8 cellular contexts compared by ENCODE assay signal in genomic region chr5:134371834-134372340, GRCh38. TPM values are rescaled to one million over a fixed set of nuclear protein-coding genes. Genes with fewer than 3 reads are reported as not detected.
A peak's percentile ranks its signal among the peaks of the same experiment; 100 is the strongest.
DNase-seq lines count a peak whose midpoint lies in the region; ATAC-seq, FAIRE-seq and TF ChIP-seq lines count a peak whose summit lies in the region.

No MANE protein-coding gene starts in this region.

- RAD21 ChIA-PET in HCT116 (lab: Charles Lee; ENCODE audit: low non-redundant PET in 1 of 2, low total read pairs in 2 of 2, uncharacterized antibody in 2 of 2, unreplicated experiment in 2 of 2) = no interaction called here

- peak overlapping the region; percentile 72 to 97 for H3K4me3 ChIP-seq in HCT116 (replicated peaks in 1 of 2; ENCODE audit: low read depth in 1 of 2, low read length in 2 of 2)
- H3K4me3 ChIP-seq in tibial nerve = peak overlapping the region; percentile 72 to 98 (median 95)

- H3K36me3 ChIP-seq in HCT116 (ENCODE audit: control insufficient read depth in 1 of 2, insufficient read depth in 2 of 2, low read length in 2 of 2) = peaks cover 0 to 9% of the 10 kb centered on the region in 2 experiments; a peak in 2 of 4 replicates
- peaks cover 0 to 25% (median 0%) of the 10 kb centered on the region in 3 donors for H3K36me3 ChIP-seq in tibial nerve

- DNase-seq in C1 segment of cervical spinal cord (lab: John Stamatoyannopoulos, UW) (peak in 11 of 14 donors; percentile 37 to 78 (median 61)), HCT116 (ENCODE audit: low read depth, low spot score) (no peak), RCC 7860 (ENCODE audit: low spot score) (peak; percentile 23), germinal center (ENCODE audit: low spot score) (peak; percentile 45), neural crest cell (ENCODE audit: low read depth, low spot score) (peak; percentile 48), tibial nerve (ENCODE audit: low spot score in 2 of 2) (peak; percentile 13 to 23), middle frontal gyrus (ENCODE audit: extremely low spot score, low spot score) (no peak)
- DNase-seq in activated naive CD4-positive, alpha-beta T cell treated with anti-CD3 and anti-CD28 coated beads, Interleukin-2, amount 10 ng/mL, durations not matched to agents 7 days and 5 days = peak; percentile 59

- H4K20me1 ChIP-seq in HCT116 (ENCODE audit: insufficient read depth) = no peaks in the 10 kb centered on the region; the same call in 1 of the 2 replicates

- no peak for TF ChIP-seq EP300 in tibial nerve (IDR thresholded peaks at IDR 0.05)

- TF ChIP-seq CTCF in HCT116 (IDR thresholded peaks at IDR 0.05 in 2 of 3, conservative IDR thresholded peaks at IDR 0.05 in 1 of 3; ENCODE audit: borderline replicate concordance in 1 of 3, insufficient read depth in 1 of 3, low read depth in 2 of 3, low read length in 2 of 3) = no peak
- TF ChIP-seq CTCF in neural crest cell (conservative IDR thresholded peaks at IDR 0.05) = no peak
- no peak for TF ChIP-seq CTCF in tibial nerve (IDR thresholded peaks at IDR 0.05)

- intact Hi-C loops in HCT116 (cut with micrococcal nuclease) = loop anchor here (1.0 to 5.0 kb wide), 2 partner anchors 153 to 215 kb away; partner anchors contain the start of gene JADE2

- H2AFZ ChIP-seq in HCT116 (ENCODE audit: low read depth, low read length, poor library complexity, severe bottlenecking) = no peak overlapping the region

- peaks cover 13% of the 10 kb centered on the region for H3K27me3 Mint-ChIP-seq in activated naive CD4-positive, alpha-beta T cell treated with anti-CD3 and anti-CD28 coated beads, Interleukin-2, amount 10 ng/mL, durations not matched to agents 7 days and 5 days
- peaks cover 6% of the 10 kb centered on the region for H3K27me3 Mint-ChIP-seq in neural crest cell (ENCODE audit: low read depth)

- peak; percentile 37 for ATAC-seq in HCT116

- H3K4me3 Mint-ChIP-seq in activated naive CD4-positive, alpha-beta T cell treated with anti-CD3 and anti-CD28 coated beads, Interleukin-2, amount 10 ng/mL, durations not matched to agents 7 days and 5 days = peak overlapping the region; percentile 99
- H3K4me3 Mint-ChIP-seq in neural crest cell = peak overlapping the region; percentile 96

- no peak for FAIRE-seq in RCC 7860 (lab: Jason Lieb, UNC)

- no peaks in the 10 kb centered on the region for H3K9me2 ChIP-seq in HCT116 (ENCODE audit: insufficient read depth)

- peak overlapping the region; percentile 82 for H3K9ac ChIP-seq in HCT116 (ENCODE audit: low read length)

- peak overlapping the region; percentile 99 for H3K27ac Mint-ChIP-seq in activated naive CD4-positive, alpha-beta T cell treated with anti-CD3 and anti-CD28 coated beads, Interleukin-2, amount 10 ng/mL, durations not matched to agents 7 days and 5 days
- H3K27ac Mint-ChIP-seq in neural crest cell (ENCODE audit: unreplicated experiment) = peak overlapping the region; percentile 99

- peaks cover 53% of the 10 kb centered on the region for H3K79me2 ChIP-seq in HCT116 (ENCODE audit: insufficient read depth, low read length)

- POLR2A ChIA-PET in HCT116 (lab: Charles Lee) = interaction anchor here (0.7 kb wide), 1 partner anchor 194 kb away, joined by 3 read pairs; no protein-coding TSS in a partner anchor

- H3K27ac ChIP-seq in HCT116 (ENCODE audit: low read depth, low read length) (peak overlapping the region; percentile 73), tibial nerve (peak overlapping the region; percentile 96 to 99 (median 98))

- TF ChIP-seq RAD21 in HCT116 (IDR thresholded peaks at IDR 0.05; ENCODE audit: low read depth) = no peak

- TF ChIP-seq POLR2A in HCT116 (IDR thresholded peaks at IDR 0.05; ENCODE audit: borderline replicate concordance, extremely low read depth, insufficient read depth, insufficient read length) (no peak), tibial nerve (IDR thresholded peaks at IDR 0.05) (no peak)

- H3K4me1 ChIP-seq in HCT116 (ENCODE audit: control insufficient read depth in 1 of 2, insufficient read depth in 2 of 2, low read length in 2 of 2) (peaks cover 14 to 26% of the 10 kb centered on the region in 2 experiments), tibial nerve (peaks cover 0 to 65% (median 22%) of the 10 kb centered on the region in 4 donors)

- H3K4me2 ChIP-seq in HCT116 (ENCODE audit: low read length) = peak overlapping the region; percentile 88

- H3K9me3 ChIP-seq in HCT116 (ENCODE audit: control insufficient read depth in 1 of 2, insufficient read depth in 1 of 2, low read depth in 1 of 2, low read length in 2 of 2) (no peaks in the 10 kb centered on the region), tibial nerve (no peaks in the 10 kb centered on the region)

- no TSS peak for BruUV-seq in HCT116 (replicated peaks; lab: Mats Ljungman, UMichigan)

- H3K9me3 Mint-ChIP-seq in activated naive CD4-positive, alpha-beta T cell treated with anti-CD3 and anti-CD28 coated beads, Interleukin-2, amount 10 ng/mL, durations not matched to agents 7 days and 5 days = peaks cover 3% of the 10 kb centered on the region
- peaks cover 9% of the 10 kb centered on the region for H3K9me3 Mint-ChIP-seq in neural crest cell

- no peaks in the 10 kb centered on the region for H3K27me3 ChIP-seq in HCT116 (ENCODE audit: insufficient read depth, low read length)
- H3K27me3 ChIP-seq in tibial nerve = no peaks in the 10 kb centered on the region

- 0% methylated on average over 15 to 29 of the region's 29 CpGs for WGBS in tibial nerve, 2 donors

- H3K4me1 Mint-ChIP-seq in activated naive CD4-positive, alpha-beta T cell treated with anti-CD3 and anti-CD28 coated beads, Interleukin-2, amount 10 ng/mL, durations not matched to agents 7 days and 5 days = peaks cover 44% of the 10 kb centered on the region
- peaks cover 36% of the 10 kb centered on the region for H3K4me1 Mint-ChIP-seq in neural crest cell

- peaks cover 36% of the 10 kb centered on the region for H3K36me3 Mint-ChIP-seq in activated naive CD4-positive, alpha-beta T cell treated with anti-CD3 and anti-CD28 coated beads, Interleukin-2, amount 10 ng/mL, durations not matched to agents 7 days and 5 days
- peaks cover 12% of the 10 kb centered on the region for H3K36me3 Mint-ChIP-seq in neural crest cell (ENCODE audit: low read depth)

- CTCF ChIA-PET in HCT116 (lab: Charles Lee) = interaction anchor here (1.2 kb wide), 1 partner anchor 215 kb away, joined by 5 read pairs; no protein-coding TSS in a partner anchor
- CTCF ChIA-PET in activated naive CD4-positive, alpha-beta T cell treated with anti-CD3 and anti-CD28 coated beads, Interleukin-2, amount 10 ng/mL, durations not matched to agents 7 days and 5 days (lab: Charles Lee) = interaction anchor here (1.0 to 2.4 kb wide), 7 partner anchors 10 to 216 kb away, joined by 4 to 11 read pairs (median 8); partner anchors contain the start of gene CDKN2AIPNL

TF ChIP-seq in HCT116, 20 proteins besides CTCF, POLR2A, EP300 and RAD21:
- TF ChIP-seq EGR1 (IDR thresholded peaks at IDR 0.05; ENCODE audit: low read depth) = no peak
- peak; percentile 5; the same call in 1 of the 2 replicates for TF ChIP-seq ZFX (IDR thresholded peaks at IDR 0.05)

RNA-seq across cellular contexts. Expression of gene UBE2B, which starts 0.5 kb away (rescaled TPM):
- 91.9 TPM for total RNA-seq in HCT116 (2021; ENCODE audit: unreplicated experiment)
- polyA plus RNA-seq in HCT116 (2012) = 16.5 and 21.3 TPM in 2 replicates
- 52.3 and 76.4 TPM in 2 replicates for total RNA-seq in neural crest cell
- total RNA-seq in tibial nerve = 100 to 1,000 TPM in 1 of 4 donors, 10 to 100 TPM in 3; 61.6 to 124 (median 69.2) TPM

RNA-seq across cellular contexts. Expression of gene CDKL3, which starts 4.9 kb away (rescaled TPM):
- total RNA-seq in HCT116 (2021; ENCODE audit: unreplicated experiment) (3.4 TPM), neural crest cell (5.1 and 5.4 TPM in 2 replicates), tibial nerve (10 to 100 TPM in 2 of 4 donors, 1 to 10 TPM in 1, under 1 TPM in 1; 0.90 to 27.3 (median 7.5) TPM)
- polyA plus RNA-seq in HCT116 (2012) = 0.79 and 1.4 TPM in 2 replicates

RNA-seq across cellular contexts. Expression of gene CDKN2AIPNL, which starts 39.8 kb away (rescaled TPM):
- 63.0 TPM for total RNA-seq in HCT116 (2021; ENCODE audit: unreplicated experiment)
- polyA plus RNA-seq in HCT116 (2012) = 27.7 and 36.8 TPM in 2 replicates
- total RNA-seq in neural crest cell = 47.0 and 55.1 TPM in 2 replicates
- total RNA-seq in tibial nerve = 10 to 100 TPM; 13.9 to 37.6 (median 18.5) TPM

Comparison
In these comparisons a context has a peak if more than half of its experiments do, and no peak if none do; other contexts are left out.
1. DNase-seq: peak in C1 segment of cervical spinal cord (11 of 14), RCC 7860 (single experiment), activated naive CD4-positive, alpha-beta T cell treated with anti-CD3 and anti-CD28 coated beads, Interleukin-2, amount 10 ng/mL, durations not matched to agents 7 days and 5 days (single experiment), germinal center (single experiment), neural crest cell (single experiment) and tibial nerve (2 of 2); none in HCT116 (single experiment) and middle frontal gyrus (single experiment).